23 cellular contexts compared by ENCODE assay signal in the genomic region with DNA sequence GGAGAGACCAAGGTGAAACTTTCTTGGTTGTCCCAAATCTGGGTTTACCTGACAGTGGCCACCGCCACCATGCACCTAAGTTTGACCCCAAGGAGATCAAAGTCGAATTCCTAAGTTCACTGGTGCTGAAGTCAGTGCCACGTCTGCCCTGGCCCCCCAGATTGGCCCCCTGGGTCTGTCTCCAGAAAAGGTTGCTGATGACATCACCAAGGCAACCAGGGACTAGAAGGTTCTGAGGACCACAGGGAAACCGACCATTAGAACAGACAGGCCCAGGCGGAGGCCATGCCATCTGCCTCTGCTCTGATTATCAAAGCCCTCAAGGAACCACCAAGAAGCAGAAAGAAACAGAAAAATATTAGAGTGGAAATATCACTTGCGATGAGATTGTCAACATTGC.
"Had no signal": no experiment of that assay in that cellular context is flagged by ENCODE, and none has a peak within 500 bp of the region (broad histone marks: within the 10 kb centered on the region; RNA-seq: fewer than 3 reads in every experiment).

No MANE protein-coding gene starts in this region.

- H3K9me3 ChIP-seq: suprapubic skin, upper lobe of right lung had no signal

- H3K36me3 ChIP-seq: ascending aorta, esophagus squamous epithelium, left lung, lower lobe of right lung, suprapubic skin, tibial artery, upper lobe of right lung, WERI-Rb-1 had no signal

- H3K4me3 ChIP-seq: ascending aorta, esophagus squamous epithelium, left lung, lower lobe of right lung, suprapubic skin, tibial artery, upper lobe of right lung had no signal

- H3K27ac Mint-ChIP-seq: activated CD4-positive, alpha-beta memory T cell treated with anti-CD3 and anti-CD28 coated beads, Interleukin-2, amount 10 ng/mL, durations not matched to agents 7 days and 5 days; activated CD4-positive, alpha-beta T cell treated with anti-CD3 and anti-CD28 coated beads, Interleukin-2, amount 10 ng/mL, durations not matched to agents 7 days and 5 days; activated naive CD8-positive, alpha-beta T cell treated with anti-CD3 and anti-CD28 coated beads, Interleukin-2, amount 10 ng/mL, durations not matched to agents 7 days and 5 days; activated T-helper 2 cell treated with anti-CD3 and anti-CD28 coated beads, Interferon-gamma antibody, Interleukin-2, Interleukin-4, amounts not matched to agents 10 μg/mL and 5 μg/mL and 100 μg/mL, durations not matched to agents 14 hours and 24 hours and 36 hours; endodermal cell; stimulated activated naive B cell treated with anti-CD40 and anti-IgM and Interleukin-4, amounts not matched to agents 10 μg/mL and 1 μg/mL and 100 μg/mL, for 72 hours; T-helper 17 cell had no signal

- H3K4me1 ChIP-seq: ascending aorta, left lung, lower lobe of right lung, suprapubic skin, tibial artery, upper lobe of right lung had no signal

- H3K4me3 Mint-ChIP-seq: activated CD4-positive, alpha-beta memory T cell treated with anti-CD3 and anti-CD28 coated beads, Interleukin-2, amount 10 ng/mL, durations not matched to agents 7 days and 5 days; activated CD4-positive, alpha-beta T cell treated with anti-CD3 and anti-CD28 coated beads, Interleukin-2, amount 10 ng/mL, durations not matched to agents 7 days and 5 days; activated naive CD8-positive, alpha-beta T cell treated with anti-CD3 and anti-CD28 coated beads, Interleukin-2, amount 10 ng/mL, durations not matched to agents 7 days and 5 days; brain; endodermal cell; naive thymus-derived CD8-positive, alpha-beta T cell; stimulated activated naive B cell treated with anti-CD40 and anti-IgM and Interleukin-4, amounts not matched to agents 10 μg/mL and 1 μg/mL and 100 μg/mL, for 72 hours; T-helper 17 cell had no signal

- H3K27me3 ChIP-seq: ascending aorta, esophagus squamous epithelium, left lung, suprapubic skin, tibial artery, upper lobe of right lung had no signal

- DNase-seq: activated CD4-positive, alpha-beta memory T cell treated with anti-CD3 and anti-CD28 coated beads, Interleukin-2, amount 10 ng/mL, durations not matched to agents 7 days and 5 days; activated CD4-positive, alpha-beta T cell treated with anti-CD3 and anti-CD28 coated beads, Interleukin-2, amount 10 ng/mL, durations not matched to agents 7 days and 5 days; activated naive CD8-positive, alpha-beta T cell treated with anti-CD3 and anti-CD28 coated beads, Interleukin-2, amount 10 ng/mL, durations not matched to agents 7 days and 5 days; activated T-cell treated with anti-CD3 and anti-CD28 coated beads, Interleukin-2, amount 50 U/mL, for 48 hours; endodermal cell; esophagus squamous epithelium; lower lobe of right lung; midbrain; small intestine; stimulated activated CD4-positive, alpha-beta T cell treated with anti-CD3 and anti-CD28 coated beads, Interleukin-1b, Interleukin-23, amount 100 ng/mL, for 48 hours; stimulated activated CD4-positive, alpha-beta T cell treated with anti-CD3 and anti-CD28 coated beads, Interleukin-4, amount 100 ng/mL, for 4 hours; stimulated activated naive B cell treated with anti-CD40 and anti-IgM and Interleukin-4, amounts not matched to agents 10 μg/mL and 1 μg/mL and 100 μg/mL, for 72 hours; T-helper 17 cell; T1000; tibial artery; upper lobe of right lung; WERI-Rb-1 had no signal

- H3K27ac ChIP-seq: ascending aorta, left lung, lower lobe of right lung, suprapubic skin, tibial artery, upper lobe of right lung, WERI-Rb-1 had no signal

- H3K4me1 Mint-ChIP-seq: activated CD4-positive, alpha-beta memory T cell treated with anti-CD3 and anti-CD28 coated beads, Interleukin-2, amount 10 ng/mL, durations not matched to agents 7 days and 5 days; activated CD4-positive, alpha-beta T cell treated with anti-CD3 and anti-CD28 coated beads, Interleukin-2, amount 10 ng/mL, durations not matched to agents 7 days and 5 days; endodermal cell; T-helper 17 cell had no signal
